22 cellular contexts compared by ENCODE assay signal in genomic region chr7:155107126-155107525, GRCh38. TPM values are rescaled to one million over a fixed set of nuclear protein-coding genes. Genes with fewer than 3 reads are reported as not detected.
DNase-seq lines count a peak whose midpoint lies in the region; TF ChIP-seq lines count a peak whose summit lies in the region.
"Had no signal": no experiment of that assay in that cellular context is flagged by ENCODE, and none has a peak within 500 bp of the region (broad histone marks: within the 10 kb centered on the region; RNA-seq: fewer than 3 reads in every experiment).

No MANE protein-coding gene starts in this region.

- H3K56ac ChIP-seq in mesendoderm (ENCODE audit: low read length): no peak overlapping the region

- H3K4me1 ChIP-seq in mesendoderm (ENCODE audit: control insufficient read depth, low read depth, low read length) (peaks cover 3% of the 10 kb centered on the region), right atrium auricular region (no peaks in the 10 kb centered on the region), mesenchymal stem cell (ENCODE audit: control insufficient read depth, insufficient read depth, low read depth, low read length) (no peaks in the 10 kb centered on the region)

- H2BK5ac ChIP-seq in mesendoderm (ENCODE audit: low read length) (no peak overlapping the region), mesenchymal stem cell (ENCODE audit: low read depth, low read length, poor library complexity, severe bottlenecking) (no peak overlapping the region)

- H3K79me1 ChIP-seq in mesendoderm (ENCODE audit: low read length): no peaks in the 10 kb centered on the region
- no peaks in the 10 kb centered on the region for H3K79me1 ChIP-seq in mesenchymal stem cell (replicated peaks; ENCODE audit: low read length, poor library complexity, severe bottlenecking)

- H3K4ac ChIP-seq in mesendoderm (ENCODE audit: low read depth, low read length) (no peak overlapping the region), mesenchymal stem cell (ENCODE audit: low read depth in 1 of 2, low read length in 2 of 2) (no peak overlapping the region)

- H3K9ac ChIP-seq in mesendoderm (ENCODE audit: low read length) (no peak overlapping the region), mesenchymal stem cell (ENCODE audit: low read length) (no peak overlapping the region)
- H3K9ac ChIP-seq: GM23248 had no signal

- no peak overlapping the region for H4K91ac ChIP-seq in mesenchymal stem cell (ENCODE audit: low read length)

- WGBS in mesendoderm (ENCODE audit: extremely low coverage, insufficient coverage, low lambda C conversion rate): no CpG with 5 or more reads among the region's 4 CpGs
- WGBS in mesenchymal stem cell: 65% methylated on average over 3 of the region's 4 CpGs

- H2AK5ac ChIP-seq in mesendoderm (ENCODE audit: low read length): no peak overlapping the region
- H2AK5ac ChIP-seq in mesenchymal stem cell (ENCODE audit: low read length, severe bottlenecking): no peak overlapping the region

- no peak overlapping the region for H2BK12ac ChIP-seq in mesenchymal stem cell (ENCODE audit: low read length in 2 of 2)

- H2BK120ac ChIP-seq in mesendoderm (ENCODE audit: low read depth, low read length) (no peak overlapping the region), mesenchymal stem cell (ENCODE audit: low read depth, low read length) (no peak overlapping the region)

- H3K18ac ChIP-seq in mesendoderm (ENCODE audit: low read length): no peak overlapping the region
- H3K18ac ChIP-seq in mesenchymal stem cell (ENCODE audit: low read depth in 1 of 2, low read length in 2 of 2): no peak overlapping the region

- H3K27me3 ChIP-seq in mesendoderm (ENCODE audit: insufficient read depth, low read length, poor library complexity) (no peaks in the 10 kb centered on the region), right atrium auricular region (no peaks in the 10 kb centered on the region), mesenchymal stem cell (ENCODE audit: control insufficient read depth in 1 of 2, insufficient read depth in 1 of 2, low read length in 2 of 2) (peaks cover 5 to 27% of the 10 kb centered on the region in 2 experiments)

- H3K23ac ChIP-seq in mesendoderm (ENCODE audit: low read length) (no peak overlapping the region), mesenchymal stem cell (ENCODE audit: low read length in 2 of 2) (no peak overlapping the region)

- H4K5ac ChIP-seq in mesendoderm (ENCODE audit: low read length): no peak overlapping the region

- H3K27ac ChIP-seq in mesendoderm (ENCODE audit: low read depth, low read length) (no peak overlapping the region), right atrium auricular region (no peak overlapping the region), mesenchymal stem cell (ENCODE audit: low read length, poor library complexity, severe bottlenecking) (no peak overlapping the region)
- H3K27ac ChIP-seq: GM23248 had no signal

- no peak overlapping the region for H2AFZ ChIP-seq in mesenchymal stem cell (ENCODE audit: low read depth, low read length)
- H2AFZ ChIP-seq: GM23248 had no signal

- H4K8ac ChIP-seq in mesendoderm (ENCODE audit: low read depth, low read length): no peak overlapping the region
- no peak overlapping the region for H4K8ac ChIP-seq in mesenchymal stem cell (ENCODE audit: low read length)

- TF ChIP-seq CTCF in right atrium auricular region (IDR thresholded peaks at IDR 0.05): no peak

- H3K79me2 ChIP-seq in mesendoderm (ENCODE audit: control insufficient read depth, insufficient read depth, low read length): no peaks in the 10 kb centered on the region

- H3K14ac ChIP-seq in mesenchymal stem cell (ENCODE audit: low read length in 2 of 2): no peak overlapping the region

- H3K4me3 ChIP-seq in mesendoderm (ENCODE audit: low read length): no peak overlapping the region
- H3K4me3 ChIP-seq in right atrium auricular region: no peak overlapping the region
- H3K4me3 ChIP-seq in mesenchymal stem cell (ENCODE audit: insufficient read depth in 1 of 2, low read depth in 1 of 2, low read length in 2 of 2): no peak overlapping the region
- H3K4me3 ChIP-seq: GM12878, GM23248 had no signal

- H2BK15ac ChIP-seq in mesendoderm (replicated peaks; ENCODE audit: low read depth) (no peak overlapping the region), mesenchymal stem cell (ENCODE audit: low read depth, poor library complexity, severe bottlenecking) (no peak overlapping the region)

- H3K9me3 ChIP-seq in right atrium auricular region (no peaks in the 10 kb centered on the region), mesenchymal stem cell (ENCODE audit: control insufficient read depth, low read length) (no peaks in the 10 kb centered on the region)

- no peaks in the 10 kb centered on the region for H3K36me3 ChIP-seq in mesendoderm (ENCODE audit: control insufficient read depth, insufficient read depth, low read length)
- no peaks in the 10 kb centered on the region for H3K36me3 ChIP-seq in right atrium auricular region
- no peaks in the 10 kb centered on the region for H3K36me3 ChIP-seq in mesenchymal stem cell (ENCODE audit: control insufficient read depth in 1 of 2, insufficient read depth in 2 of 2, low read depth in 1 of 2, low read length in 2 of 2)

- DNase-seq in COR-L47 (lab: John Stamatoyannopoulos, UW): peak; percentile 2
- peak; percentile 26 for DNase-seq in NCI-H69 (lab: John Stamatoyannopoulos, UW)
- peak; percentile 81 for DNase-seq in mesendoderm
- no peak for DNase-seq in epidermal melanocyte (ENCODE audit: insufficient read length, low spot score)
- DNase-seq in right atrium auricular region (ENCODE audit: low spot score): no peak
- DNase-seq in mesenchymal stem cell: no peak
- DNase-seq: Calu3; CD4-positive, alpha-beta T cell; CD8-positive, alpha-beta memory T cell; DMS53; DMS79 treated with DMSO at 0.1 percent for 48 hours; GDM1; GM23248; HCEC 1CT had no signal

- H3K4me2 ChIP-seq in mesendoderm (ENCODE audit: low read length) (no peak overlapping the region), mesenchymal stem cell (ENCODE audit: low read length, poor library complexity, severe bottlenecking) (no peak overlapping the region)

RNA-seq across cellular contexts. Expression of gene HTR5A, which starts 37.0 kb away (rescaled TPM):
- not detected for polyA plus RNA-seq in mesendoderm (2013, experiment 1 of 2)
- polyA plus RNA-seq in mesendoderm (2013, experiment 2 of 2): under 0.01 TPM
- total RNA-seq in right atrium auricular region: not detected
- polyA plus RNA-seq in mesenchymal stem cell (2013, experiment 1 of 2): not detected
- not detected for polyA plus RNA-seq in mesenchymal stem cell (2013, experiment 2 of 2)
- total RNA-seq: A172; A673; Calu3; CD4-positive, alpha-beta T cell; CD8-positive, alpha-beta memory T cell; Daoy; GM12878; GM23248; H1; H7 had no signal
- polyA plus RNA-seq: BJ; CD14-positive monocyte; CD8-positive, alpha-beta memory T cell; GM12878; GM23248 had no signal

Comparison
In these comparisons a context has a peak if more than half of its experiments do, and no peak if none do; other contexts are left out.
1. DNase-seq: peak in COR-L47 (single experiment), NCI-H69 (single experiment) and mesendoderm (single experiment); none in epidermal melanocyte (single experiment), right atrium auricular region (single experiment) and mesenchymal stem cell (single experiment).